16 cellular contexts compared by ENCODE assay signal in the genomic region with DNA sequence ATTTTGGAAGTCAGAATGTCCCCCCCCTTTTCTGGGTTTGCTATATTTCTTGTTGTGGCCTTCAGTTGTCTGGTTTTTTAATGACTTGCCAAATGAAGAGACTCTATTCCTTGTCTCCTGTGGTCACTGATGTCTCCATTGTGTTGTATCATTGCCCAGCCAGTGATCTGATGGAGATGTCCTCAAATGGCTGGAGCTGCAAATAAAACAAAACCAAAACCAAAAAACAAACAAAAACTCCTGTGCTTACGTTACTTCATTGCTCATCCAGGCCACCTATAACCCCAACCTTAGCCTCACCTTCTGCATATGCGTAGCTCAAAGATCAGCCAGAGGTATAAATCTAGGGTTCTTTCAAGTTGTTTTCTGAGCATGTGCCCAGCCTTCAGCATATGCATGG.
"Had no signal": no experiment of that assay in that cellular context is flagged by ENCODE, and none has a peak within 500 bp of the region (broad histone marks: within the 10 kb centered on the region; RNA-seq: fewer than 3 reads in every experiment).

No MANE protein-coding gene starts in this region.

- H3K4me3 Mint-ChIP-seq: activated naive CD4-positive, alpha-beta T cell treated with anti-CD3 and anti-CD28 coated beads for 36 hours; stimulated activated memory B cell treated with anti-CD40 and anti-IgM and Interleukin-4, amounts not matched to agents 10 μg/mL and 1 μg/mL and 100 μg/mL, for 72 hours had no signal

- H3K27me3 Mint-ChIP-seq: stimulated activated memory B cell treated with anti-CD40 and anti-IgM and Interleukin-4, amounts not matched to agents 10 μg/mL and 1 μg/mL and 100 μg/mL, for 72 hours had no signal

- ATAC-seq: activated CD4-positive, CD25-positive, alpha-beta regulatory T cell treated with anti-CD3 and anti-CD28 coated beads, Interleukin-2, amount 50 U/mL, for 24 hours; body of pancreas; gastrocnemius medialis; heart right ventricle; stimulated activated memory B cell treated with anti-CD40 and anti-IgM and Interleukin-4, amounts not matched to agents 10 μg/mL and 1 μg/mL and 100 μg/mL, for 72 hours had no signal

- H3K27ac Mint-ChIP-seq: stimulated activated memory B cell treated with anti-CD40 and anti-IgM and Interleukin-4, amounts not matched to agents 10 μg/mL and 1 μg/mL and 100 μg/mL, for 72 hours had no signal

- DNase-seq: activated CD4-positive, alpha-beta T cell treated with anti-CD3 and anti-CD28 coated beads, Interleukin-2, amount 50 U/mL, for 48 hours; activated CD8-positive, alpha-beta memory T cell treated with anti-CD3 and anti-CD28 coated beads, Interleukin-2, amount 50 U/mL, for 48 hours; activated naive CD4-positive, alpha-beta T cell treated with anti-CD3 and anti-CD28 coated beads for 36 hours; amniotic stem cell; body of pancreas; central memory CD4-positive, alpha-beta T cell; cortex of kidney; effector CD8-positive, alpha-beta T cell; gastrocnemius medialis; heart right ventricle; left ventricle myocardium inferior; mesendoderm; substantia nigra; transverse colon had no signal
